ENCODE assay signal across 1 cellular context in genomic region chr1:181112071-181112929, GRCh38.
TF ChIP-seq lines count a peak whose summit lies in the region.

No MANE protein-coding gene starts in this region.

TF ChIP-seq in HepG2, 621 proteins besides CTCF, POLR2A, EP300 and RAD21 (continued from another document and continues in another):
- TF ChIP-seq ZMAT5 (CRISPR knock-in tag; IDR thresholded peaks at IDR 0.05; ENCODE audit: borderline replicate concordance, low read depth) (no peak), ZKSCAN5 (CRISPR knock-in tag; IDR thresholded peaks at IDR 0.05) (no peak), ZFAT (CRISPR knock-in tag; conservative IDR thresholded peaks at IDR 0.05) (no peak), ZNF205 (CRISPR knock-in tag; IDR thresholded peaks at IDR 0.05) (peak; percentile 95), PRMT3 (CRISPR knock-in tag; IDR thresholded peaks at IDR 0.05; ENCODE audit: borderline replicate concordance, low read depth) (peak; percentile 76; the same call in 1 of the 2 replicates), ZNF3 (CRISPR knock-in tag; IDR thresholded peaks at IDR 0.05) (peak; percentile 68; the same call in 1 of the 2 replicates), BCLAF1 (IDR thresholded peaks at IDR 0.05) (no peak), MTF2 (CRISPR knock-in tag; IDR thresholded peaks at IDR 0.05; ENCODE audit: borderline replicate concordance) (no peak), ZNF10 (CRISPR knock-in tag; IDR thresholded peaks at IDR 0.05; ENCODE audit: borderline replicate concordance, low read depth) (no peak), ISL2 (CRISPR knock-in tag; IDR thresholded peaks at IDR 0.05) (peak; percentile 74), AKAP8 (CRISPR knock-in tag; IDR thresholded peaks at IDR 0.05) (peak; percentile 54; the same call in 1 of the 2 replicates), SP1 (IDR thresholded peaks at IDR 0.05) (no peak), SP1 (CRISPR knock-in tag; IDR thresholded peaks at IDR 0.05) (peak; percentile 50; the same call in 1 of the 2 replicates), ZNF781 (CRISPR knock-in tag; IDR thresholded peaks at IDR 0.05; ENCODE audit: borderline replicate concordance, not compliant biosample characterization) (peak; percentile 76), SIN3B (IDR thresholded peaks at IDR 0.05; ENCODE audit: low read length) (no peak), JARID2 (CRISPR knock-in tag; IDR thresholded peaks at IDR 0.05; ENCODE audit: insufficient replicate concordance) (no peak), FOXC1 (CRISPR knock-in tag; IDR thresholded peaks at IDR 0.05; ENCODE audit: borderline replicate concordance) (peak; percentile 85), ZIK1 (CRISPR knock-in tag; IDR thresholded peaks at IDR 0.05; ENCODE audit: borderline replicate concordance, low read depth) (0 out of 2 replicates have a peak, but pooled peaks have one; percentile 27), ZNF136 (CRISPR knock-in tag; IDR thresholded peaks at IDR 0.05; ENCODE audit: low read depth) (no peak), ZXDC (CRISPR knock-in tag; IDR thresholded peaks at IDR 0.05) (no peak; the same call in 1 of the 2 replicates), ZSCAN9 (CRISPR knock-in tag; IDR thresholded peaks at IDR 0.05; ENCODE audit: borderline replicate concordance) (peak; percentile 99), TOE1 (CRISPR knock-in tag; IDR thresholded peaks at IDR 0.05) (no peak), CBX2 (IDR thresholded peaks at IDR 0.05; ENCODE audit: low read depth, low read length) (no peak), CBX2 (CRISPR knock-in tag; IDR thresholded peaks at IDR 0.05; ENCODE audit: low read depth) (no peak), ZFX (CRISPR knock-in tag; IDR thresholded peaks at IDR 0.05; ENCODE audit: low read depth) (peak; percentile 98), ZNF441 (CRISPR knock-in tag; IDR thresholded peaks at IDR 0.05; ENCODE audit: borderline replicate concordance) (peak; percentile 89; the same call in 1 of the 2 replicates), JUN (CRISPR knock-in tag; IDR thresholded peaks at IDR 0.05) (peak; percentile 98), ZFP37 (CRISPR knock-in tag; IDR thresholded peaks at IDR 0.05; ENCODE audit: borderline replicate concordance) (peak; percentile 91), ZNF431 (CRISPR knock-in tag; IDR thresholded peaks at IDR 0.05; ENCODE audit: borderline replicate concordance, low read depth) (peak; percentile 68; the same call in 1 of the 2 replicates), HDAC2 (CRISPR knock-in tag; IDR thresholded peaks at IDR 0.05) (peak; percentile 98), NR3C1 (CRISPR knock-in tag; IDR thresholded peaks at IDR 0.05) (no peak), SNAPC5 (CRISPR knock-in tag; IDR thresholded peaks at IDR 0.05; ENCODE audit: borderline replicate concordance) (no peak), HNRNPH1 (optimal IDR thresholded peaks at IDR 0.05; ENCODE audit: low read depth, low read length) (no peak), CSRNP2 (CRISPR knock-in tag; conservative IDR thresholded peaks at IDR 0.05; ENCODE audit: low read depth) (no peak), ZNF138 (CRISPR knock-in tag; IDR thresholded peaks at IDR 0.05; ENCODE audit: low read depth) (peak; percentile 49; the same call in 1 of the 2 replicates), ZNF382 (CRISPR knock-in tag; IDR thresholded peaks at IDR 0.05; ENCODE audit: borderline replicate concordance) (no peak), ATF7 (IDR thresholded peaks at IDR 0.05) (peak; percentile 14; the same call in 1 of the 2 replicates), ATF7 (CRISPR knock-in tag; IDR thresholded peaks at IDR 0.05) (peak; percentile 52; the same call in 1 of the 2 replicates), KDM1A (CRISPR knock-in tag; IDR thresholded peaks at IDR 0.05) (peak; percentile 96), RBAK (CRISPR knock-in tag; IDR thresholded peaks at IDR 0.05) (no peak), ATRX (CRISPR knock-in tag; IDR thresholded peaks at IDR 0.05; ENCODE audit: borderline replicate concordance) (no peak), SP140L (CRISPR knock-in tag; IDR thresholded peaks at IDR 0.05; ENCODE audit: borderline replicate concordance) (peak; percentile 83; the same call in 1 of the 2 replicates), MYC (CRISPR knock-in tag; IDR thresholded peaks at IDR 0.05; ENCODE audit: borderline replicate concordance) (peak; percentile 60; the same call in 1 of the 2 replicates), FOXP1 (IDR thresholded peaks at IDR 0.05) (peak; percentile 63), FOXP1 (CRISPR knock-in tag; IDR thresholded peaks at IDR 0.05) (peak; percentile 92), ZNF776 (CRISPR knock-in tag; IDR thresholded peaks at IDR 0.05) (peak; percentile 70; the same call in 1 of the 2 replicates), NAIF1 (CRISPR knock-in tag; IDR thresholded peaks at IDR 0.05; ENCODE audit: borderline replicate concordance) (no peak), SETDB1 (CRISPR knock-in tag; IDR thresholded peaks at IDR 0.05; ENCODE audit: borderline replicate concordance) (no peak), ZNF609 (CRISPR knock-in tag; IDR thresholded peaks at IDR 0.05; ENCODE audit: borderline replicate concordance) (peak; percentile 86), SMARCE1 (IDR thresholded peaks at IDR 0.05; ENCODE audit: borderline replicate concordance) (0 out of 2 replicates have a peak, but pooled peaks have one; percentile 39), BATF2 (CRISPR knock-in tag; IDR thresholded peaks at IDR 0.05) (peak; percentile 71; the same call in 1 of the 2 replicates), LBX2 (CRISPR knock-in tag; IDR thresholded peaks at IDR 0.05; ENCODE audit: borderline replicate concordance) (peak; percentile 47; the same call in 1 of the 2 replicates), NFRKB (IDR thresholded peaks at IDR 0.05) (no peak), MNT (IDR thresholded peaks at IDR 0.05) (no peak), GLI4 (CRISPR knock-in tag; IDR thresholded peaks at IDR 0.05; ENCODE audit: borderline replicate concordance) (no peak), KLF16 (CRISPR knock-in tag; IDR thresholded peaks at IDR 0.05) (peak in 1 of 2 experiments; percentile 95; a peak in 2 of 4 replicates), ZNF20 (CRISPR knock-in tag; IDR thresholded peaks at IDR 0.05) (no peak), MZF1 (CRISPR knock-in tag; IDR thresholded peaks at IDR 0.05; ENCODE audit: borderline replicate concordance) (no peak)
